ENCODE assay signal across 8 cellular contexts in the genomic region with DNA sequence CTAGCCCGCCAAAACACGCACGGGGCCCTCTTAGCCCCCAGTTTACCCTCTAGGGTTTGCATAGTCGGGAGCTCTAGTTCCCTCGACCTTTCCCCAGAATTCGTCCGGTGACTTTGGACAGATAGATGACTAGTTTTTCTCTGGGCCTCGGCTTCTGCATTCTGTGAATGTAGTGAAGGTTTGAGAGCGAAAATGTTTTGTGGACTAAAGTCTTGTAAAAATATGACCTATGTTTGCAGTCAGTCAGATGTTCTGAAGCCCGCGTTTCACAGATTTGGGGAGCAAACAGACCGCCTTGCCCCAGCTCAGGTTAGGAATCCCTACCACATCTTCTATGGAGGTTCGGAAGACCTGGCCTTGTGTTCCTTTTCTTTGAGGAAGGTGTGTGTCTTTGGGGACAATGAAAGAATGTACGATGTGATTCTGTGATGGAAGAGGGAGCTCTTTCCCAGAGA. TPM values are rescaled to one million over a fixed set of nuclear protein-coding genes. Genes with fewer than 3 reads are reported as not detected.
A peak's percentile ranks its signal among the peaks of the same experiment; 100 is the strongest.
DNase-seq lines count a peak whose midpoint lies in the region; ATAC-seq and TF ChIP-seq lines count a peak whose summit lies in the region.

No MANE protein-coding gene starts in this region.

- peaks cover 4% of the 10 kb centered on the region for H3K36me3 ChIP-seq in adipocyte (ENCODE audit: control insufficient read depth, insufficient read depth, low read length, severe bottlenecking)
- H3K36me3 ChIP-seq in tibial artery: peaks cover 0 to 7% (median 0%) of the 10 kb centered on the region in 3 donors

- intact Hi-C loops in tibial artery (cut with DNase I; ENCODE audit: low total_unique reads): loop anchor here (2.0 to 5.0 kb wide), 2 partner anchors 39 to 57 kb away; partner anchors contain the start of gene RAD54L

- H3K27me3 ChIP-seq in adipocyte (replicated peaks; ENCODE audit: control insufficient read depth, insufficient read depth, low read length) (no peaks in the 10 kb centered on the region), tibial artery (no peaks in the 10 kb centered on the region)

- H3K36me3 Mint-ChIP-seq in activated T-cell treated with anti-CD3 and anti-CD28 coated beads, Interleukin-2, amount 50 U/mL, for 24 hours (ENCODE audit: low read depth): peaks cover 73% of the 10 kb centered on the region

- peak overlapping the region; percentile 95 to 97 for H3K27ac ChIP-seq in tibial artery

- no peaks in the 10 kb centered on the region for H3K9me3 Mint-ChIP-seq in activated T-cell treated with anti-CD3 and anti-CD28 coated beads, Interleukin-2, amount 50 U/mL, for 24 hours

- no peak for DNase-seq in activated T-cell treated with anti-CD3 and anti-CD28 coated beads, Interleukin-2, amount 50 U/mL, for 24 hours
- no peak for DNase-seq in activated T-cell treated with anti-CD3 and anti-CD28 coated beads, Interleukin-2, amount 50 U/mL, for 1 hour
- peak; percentile 30 for DNase-seq in adipocyte (ENCODE audit: low read depth)
- DNase-seq in left lobe of liver (ENCODE audit: low spot score): no peak
- no peak for DNase-seq in tibial artery
- DNase-seq in 8988T: no peak
- no peak for DNase-seq in DMS153 (lab: John Stamatoyannopoulos, UW)

- H3K4me1 ChIP-seq in adipocyte (ENCODE audit: control insufficient read depth, insufficient read depth, low read length): peaks cover 47% of the 10 kb centered on the region
- H3K4me1 ChIP-seq in tibial artery: peaks cover 0 to 60% (median 44%) of the 10 kb centered on the region in 4 donors

- H3K4me1 Mint-ChIP-seq in activated T-cell treated with anti-CD3 and anti-CD28 coated beads, Interleukin-2, amount 50 U/mL, for 24 hours (ENCODE audit: low read depth): peaks cover 57% of the 10 kb centered on the region

- peak overlapping the region; percentile 99 for H3K4me3 Mint-ChIP-seq in activated T-cell treated with anti-CD3 and anti-CD28 coated beads, Interleukin-2, amount 50 U/mL, for 24 hours

- ATAC-seq in left lobe of liver: peak; percentile 1
- no peak for ATAC-seq in HG03571 (IDR thresholded peaks at IDR 0.05; ENCODE audit: unreplicated experiment)

- H3K27me3 Mint-ChIP-seq in activated T-cell treated with anti-CD3 and anti-CD28 coated beads, Interleukin-2, amount 50 U/mL, for 24 hours: no peaks in the 10 kb centered on the region

- no peaks in the 10 kb centered on the region for H3K9me3 ChIP-seq in adipocyte (ENCODE audit: control insufficient read depth, low read length)
- no peaks in the 10 kb centered on the region for H3K9me3 ChIP-seq in tibial artery

- TF ChIP-seq CTCF in tibial artery (IDR thresholded peaks at IDR 0.05): no peak

- peak overlapping the region; percentile 99 for H3K27ac Mint-ChIP-seq in activated T-cell treated with anti-CD3 and anti-CD28 coated beads, Interleukin-2, amount 50 U/mL, for 24 hours

- peak overlapping the region; percentile 97 for H3K4me3 ChIP-seq in adipocyte (ENCODE audit: low read length)
- H3K4me3 ChIP-seq in tibial artery: peak overlapping the region; percentile 77 to 87

- H3K9ac ChIP-seq in adipocyte (ENCODE audit: low read length): peak overlapping the region; percentile 100

RNA-seq across cellular contexts. Expression of gene UQCRH, which starts 0.4 kb away (rescaled TPM):
- 68.7 TPM for total RNA-seq in left lobe of liver

RNA-seq across cellular contexts. Expression of gene LRRC41, which starts 0.5 kb away (rescaled TPM):
- total RNA-seq in left lobe of liver: 23.1 TPM

RNA-seq across cellular contexts. Expression of gene NSUN4, which starts 36.7 kb away (rescaled TPM):
- total RNA-seq in left lobe of liver: 9.3 TPM

RNA-seq across cellular contexts. Expression of gene RAD54L, which starts 56.3 kb away (rescaled TPM):
- 0.33 TPM for total RNA-seq in left lobe of liver
